In genomic region chr21:46022551-46023107, GRCh38 we compare ENCODE assay signal across 12 cellular contexts. TPM values are rescaled to one million over a fixed set of nuclear protein-coding genes. Genes with fewer than 3 reads are reported as not detected.
A peak's percentile ranks its signal among the peaks of the same experiment; 100 is the strongest.
DNase-seq lines count a peak whose midpoint lies in the region; ATAC-seq, FAIRE-seq and TF ChIP-seq lines count a peak whose summit lies in the region.
"Had no signal": no experiment of that assay in that cellular context is flagged by ENCODE, and none has a peak within 500 bp of the region (broad histone marks: within the 10 kb centered on the region; RNA-seq: fewer than 3 reads in every experiment).

No MANE protein-coding gene starts in this region.

- H4K8ac ChIP-seq in neuronal stem cell (ENCODE audit: low read depth, low read length), result no peak overlapping the region

- H2AFZ ChIP-seq in K562 (ENCODE audit: low read depth, low read length) (peak overlapping the region; percentile 92), neuronal stem cell (ENCODE audit: low read length) (peak overlapping the region; percentile 32), Karpas-422 (ENCODE audit: low read length) (no peak overlapping the region)

- CTCF ChIA-PET in K562 (lab: Yijun Ruan, JAX; ENCODE audit: low intra/inter-chr PET ratio), result no interaction called here

- in situ Hi-C loops in K562 (cut with MboI), result no loop called here

- H3K4me2 ChIP-seq in K562 (ENCODE audit: insufficient read depth, low read length) (peak overlapping the region; percentile 73), neuronal stem cell (ENCODE audit: insufficient read depth, low read length, poor library complexity, severe bottlenecking) (no peak overlapping the region), Karpas-422 (ENCODE audit: low read depth, low read length, poor library complexity, severe bottlenecking) (no peak overlapping the region)

- H3K9me2 ChIP-seq in Karpas-422 (replicated peaks; ENCODE audit: insufficient read depth, low read length), result no peaks in the 10 kb centered on the region

- H3K9me1 ChIP-seq in K562 (ENCODE audit: control insufficient read depth, insufficient read depth, low read length), result peaks cover 6% of the 10 kb centered on the region

- no TSS peak for BruUV-seq in K562 (replicated peaks; lab: Mats Ljungman, UMichigan)

- H3K4ac ChIP-seq in neuronal stem cell (ENCODE audit: low read length), result no peak overlapping the region

- H2BK12ac ChIP-seq in neuronal stem cell (ENCODE audit: low read length), result peak overlapping the region; percentile 30

- TF ChIP-seq CTCF in AG10803 (conservative IDR thresholded peaks at IDR 0.05; ENCODE audit: low read length) (no peak), K562 (IDR thresholded peaks at IDR 0.05 in 2 of 3, conservative IDR thresholded peaks at IDR 0.05 in 1 of 3; ENCODE audit: insufficient read depth in 2 of 3, low read depth in 1 of 3, low read length in 3 of 3) (0 out of 6 replicates have a peak, but pooled peaks of 2 of the 3 experiments have one; percentile 7 to 14)

- H3K36me3 ChIP-seq in K562 (ENCODE audit: control insufficient read depth, insufficient read depth, low read length), result no peaks in the 10 kb centered on the region
- H3K36me3 ChIP-seq in neuronal stem cell (replicated peaks in 1 of 2; ENCODE audit: control insufficient read depth in 2 of 2, insufficient read depth in 2 of 2, low read length in 2 of 2), result no peaks in the 10 kb centered on the region
- no peaks in the 10 kb centered on the region for H3K36me3 ChIP-seq in Karpas-422 (ENCODE audit: insufficient read depth, low read length)

- H2BK120ac ChIP-seq in neuronal stem cell (ENCODE audit: low read depth, low read length), result no peak overlapping the region

- peaks cover 4 to 13% of the 10 kb centered on the region in 2 experiments; a peak in 4 of 5 replicates for H3K4me1 ChIP-seq in K562 (replicated peaks in 1 of 2; ENCODE audit: control insufficient read depth in 2 of 2, insufficient read depth in 2 of 2, low read length in 2 of 2)
- peaks cover 0 to 14% of the 10 kb centered on the region in 2 donors for H3K4me1 ChIP-seq in neuronal stem cell (ENCODE audit: control insufficient read depth in 2 of 2, insufficient read depth in 1 of 2, low read depth in 1 of 2, low read length in 2 of 2)
- no peaks in the 10 kb centered on the region for H3K4me1 ChIP-seq in Karpas-422 (ENCODE audit: low read length)

- peak; percentile 98 for ATAC-seq in K562
- ATAC-seq: naive thymus-derived CD8-positive, alpha-beta T cell had no signal

- DNase-seq in AG10803 (ENCODE audit: low read depth), result peak; percentile 45
- DNase-seq in HT1080 (ENCODE audit: low read depth), result peak; percentile 23
- DNase-seq in K562 (ENCODE audit: extremely low read depth in 1 of 4, low spot score in 3 of 4), result peak; percentile 74 to 96 (median 96)
- no peak for DNase-seq in neuronal stem cell (ENCODE audit: low spot score)
- DNase-seq in COLO829 (ENCODE audit: low spot score), result no peak
- no peak for DNase-seq in epidermal melanocyte (ENCODE audit: insufficient read length, low spot score)
- DNase-seq in Karpas-422, result no peak
- DNase-seq in activated CD4-positive, CD25-positive, alpha-beta regulatory T cell treated with anti-CD3 and anti-CD28 coated beads, Interleukin-2, amount 50 U/mL, for 72 hours, result no peak
- DNase-seq: C1 segment of cervical spinal cord; naive thymus-derived CD8-positive, alpha-beta T cell; stimulated activated naive CD4-positive, alpha-beta T cell treated with Interleukin-2 at 50 U/mL for 16 hours had no signal

- H3K79me2 ChIP-seq in K562 (ENCODE audit: control insufficient read depth, insufficient read depth, low read length), result no peaks in the 10 kb centered on the region
- H3K79me2 ChIP-seq in Karpas-422 (ENCODE audit: low read length), result no peaks in the 10 kb centered on the region

- no peak overlapping the region for H3K14ac ChIP-seq in neuronal stem cell (ENCODE audit: low read length)

- H3K27ac ChIP-seq in K562 (ENCODE audit: extremely low read depth, low read depth, low read length) (no peak overlapping the region), neuronal stem cell (replicated peaks; ENCODE audit: low read length) (no peak overlapping the region), Karpas-422 (ENCODE audit: low read length) (no peak overlapping the region)

- intact Hi-C loops in K562 (cut with micrococcal nuclease), result no loop called here

- no peak for TF ChIP-seq EP300 in K562 (IDR thresholded peaks at IDR 0.05; ENCODE audit: low read length)

- H3K9ac ChIP-seq in K562 (ENCODE audit: insufficient read depth in 1 of 2, low read depth in 2 of 2, low read length in 2 of 2) (peak overlapping the region; percentile 27 to 78; a peak in 3 of 4 replicates), neuronal stem cell (ENCODE audit: low read depth, low read length, poor library complexity) (peak overlapping the region; percentile 9), Karpas-422 (ENCODE audit: low read length) (no peak overlapping the region)

- H3K27me3 ChIP-seq in K562 (ENCODE audit: control insufficient read depth in 2 of 2, insufficient read depth in 2 of 2, low read length in 2 of 2) (peaks cover 0 to 9% of the 10 kb centered on the region in 2 experiments; a peak in 3 of 5 replicates), neuronal stem cell (ENCODE audit: control insufficient read depth in 3 of 3, insufficient read depth in 3 of 3, low read depth in 1 of 3, low read length in 3 of 3) (no peaks in the 10 kb centered on the region), Karpas-422 (ENCODE audit: low read length) (no peaks in the 10 kb centered on the region)

- peak overlapping the region; percentile 21 for H3K4me3 ChIP-seq in AG10803 (ENCODE audit: low read length)
- H3K4me3 ChIP-seq in K562, result peak overlapping the region; percentile 35
- no peak overlapping the region for H3K4me3 ChIP-seq in neuronal stem cell (ENCODE audit: low read length in 2 of 2)
- no peak overlapping the region for H3K4me3 ChIP-seq in Karpas-422 (ENCODE audit: low read length)

- peak overlapping the region; percentile 44 for H2AK5ac ChIP-seq in neuronal stem cell (ENCODE audit: low read depth, low read length)

- H4K20me1 ChIP-seq in K562 (replicated peaks; ENCODE audit: control insufficient read depth, insufficient read depth, low read length), result no peaks in the 10 kb centered on the region
- H4K20me1 ChIP-seq in Karpas-422 (ENCODE audit: insufficient read depth, low read depth, low read length), result no peaks in the 10 kb centered on the region

- WGBS in K562 (ENCODE audit: insufficient coverage, low coverage, missing lambda C conversion rate), result 16% methylated on average over 19 of the region's 19 CpGs
- WGBS in neuronal stem cell (ENCODE audit: extremely low coverage in 2 of 2, insufficient read length in 2 of 2, insufficient replicate concordance in 1 of 2), 2 donors, result no CpG with 5 or more reads among the region's 19 CpGs

- H4K91ac ChIP-seq in neuronal stem cell (ENCODE audit: low read depth, low read length, poor library complexity), result no peak overlapping the region

- H3K9me3 ChIP-seq in K562 (replicated peaks; ENCODE audit: control insufficient read depth, insufficient read depth, low read depth, low read length) (no peaks in the 10 kb centered on the region), neuronal stem cell (replicated peaks in 1 of 2; ENCODE audit: control insufficient read depth in 2 of 2, insufficient read depth in 1 of 2, low read depth in 1 of 2, low read length in 2 of 2) (no peaks in the 10 kb centered on the region), Karpas-422 (ENCODE audit: low read length) (no peaks in the 10 kb centered on the region)

- H2BK15ac ChIP-seq in neuronal stem cell (ENCODE audit: low read length), result peak overlapping the region; percentile 91

- H2BK5ac ChIP-seq in neuronal stem cell (ENCODE audit: low read length), result peak overlapping the region; percentile 88

- peak overlapping the region; percentile 48 for H3K23ac ChIP-seq in neuronal stem cell (ENCODE audit: low read depth, low read length, poor library complexity)

- peak overlapping the region; percentile 65 for H3K18ac ChIP-seq in neuronal stem cell (ENCODE audit: low read length)

- POLR2A ChIA-PET in K562 (lab: Yijun Ruan, JAX), result no interaction called here

- no peaks in the 10 kb centered on the region for H3K79me1 ChIP-seq in neuronal stem cell (ENCODE audit: low read depth, low read length)

- peak; percentile 87 for FAIRE-seq in K562 (lab: Jason Lieb, UNC)
- FAIRE-seq: astrocyte had no signal

- no peak for TF ChIP-seq RAD21 in K562 (CRISPR knock-in tag; conservative IDR thresholded peaks at IDR 0.05 in 1 of 2, IDR thresholded peaks at IDR 0.05 in 1 of 2)

- no peak; the same call in 1 of the 2 replicates for TF ChIP-seq POLR2A in K562 (conservative IDR thresholded peaks at IDR 0.05)

TF ChIP-seq in K562, 482 proteins besides CTCF, POLR2A, EP300 and RAD21 (continues in another document):
- TF ChIP-seq MYC (IDR thresholded peaks at IDR 0.05; ENCODE audit: low read depth, low read length) (peak; percentile 83), MYC (CRISPR knock-in tag; IDR thresholded peaks at IDR 0.05; ENCODE audit: borderline replicate concordance, low read depth) (no peak)

RNA-seq across cellular contexts. Expression of gene COL6A1, which starts 41.1 kb away (rescaled TPM):
- 85.1 and 95.1 TPM in 2 replicates for total RNA-seq in HT1080 (2014; rRNA removed; shearing (Covaris generic))
- polyA plus RNA-seq in HT1080 (2015; cell fraction: cytosol; rRNA removed), result 70.2 and 70.7 TPM in 2 replicates
- polyA plus RNA-seq in HT1080 (2015; cell fraction: nucleus; rRNA removed), result 338 and 369 TPM in 2 replicates
- total RNA-seq in K562 (2011; cell fraction: chromatin; rRNA removed; ENCODE audit: low replicate concordance), result 0.32 and 1.5 TPM in 2 replicates
- 1.7 and 3.8 TPM in 2 replicates for total RNA-seq in K562 (2011; cell fraction: nucleolus; rRNA removed)
- total RNA-seq in K562 (2011; cell fraction: nucleoplasm; rRNA removed), result 1.2 and 1.4 TPM in 2 replicates
- total RNA-seq in K562 (2014; rRNA removed) (0.14 and 0.53 TPM in 2 replicates), K562 (2014; rRNA removed; fragmentation: Illumina TruSeq; extraction: Trizol) (0.13 TPM in 1 of 2 replicates, not detected in the other), K562 (2015; rRNA removed; fragmentation: Illumina TruSeq; extraction: Trizol) (0.04 and 0.14 TPM in 2 replicates), K562 (2021) (1.2 and 1.3 TPM in 2 replicates)
- polyA plus RNA-seq in K562 (2011; rRNA removed) (0.10 and 0.39 TPM in 2 replicates), K562 (2014; fragmentation: Illumina TruSeq; extraction: Trizol) (0.07 and 0.21 TPM in 2 replicates), K562 (2014; fragmentation: Nextera tagmentation; extraction: Ambion mirVana) (not detected), K562 (2014; rRNA removed) (0.50 and 0.76 TPM in 2 replicates)
- polyA plus RNA-seq in K562 (2011; cell fraction: cytosol; rRNA removed), result 0.21 and 0.48 TPM in 2 replicates
- polyA plus RNA-seq in K562 (2011; cell fraction: nucleus; rRNA removed), result 3.8 and 4.4 TPM in 2 replicates
- 0.57 and 1.5 TPM in 2 replicates for polyA plus RNA-seq in K562 (2012)
- polyA minus RNA-seq in K562 (2011; rRNA and poly(A)+ RNA removed), result not detected in 2 replicates
- polyA minus RNA-seq in K562 (2011; cell fraction: cytosol; rRNA and poly(A)+ RNA removed), result 1.5 TPM in 1 of 2 replicates, not detected in the other
- 0.40 and 1.2 TPM in 2 replicates for polyA minus RNA-seq in K562 (2011; cell fraction: nucleus; rRNA and poly(A)+ RNA removed)
- polyA plus RNA-seq in neuronal stem cell (2013, experiment 1 of 2), result 54.3 TPM
- polyA plus RNA-seq in neuronal stem cell (2013, experiment 2 of 2), result 53.4 TPM
- not detected in 2 replicates for total RNA-seq in Karpas-422 (2014; rRNA removed; shearing (Covaris generic); ENCODE audit: low replicate concordance)

Comparison
In these comparisons a context has a peak if more than half of its experiments do, and no peak if none do; other contexts are left out.
1. DNase-seq: peak in AG10803 (single experiment), HT1080 (single experiment) and K562 (4 of 4); none in neuronal stem cell (single experiment), COLO829 (single experiment), epidermal melanocyte (single experiment), Karpas-422 (single experiment) and activated CD4-positive, CD25-positive, alpha-beta regulatory T cell treated with anti-CD3 and anti-CD28 coated beads, Interleukin-2, amount 50 U/mL, for 72 hours (single experiment).
2. H3K4me3 ChIP-seq: peak in AG10803 (single experiment) and K562 (single experiment); none in neuronal stem cell (0 of 2) and Karpas-422 (single experiment).
3. RNA of gene COL6A1, which starts 41.1 kb away (total RNA-seq): 85.1 to 95.1 TPM in HT1080; 0.04 to 3.8 TPM in K562 and not detected in Karpas-422; every median in the first group is over 10 times any median in the second.